In the genomic region with DNA sequence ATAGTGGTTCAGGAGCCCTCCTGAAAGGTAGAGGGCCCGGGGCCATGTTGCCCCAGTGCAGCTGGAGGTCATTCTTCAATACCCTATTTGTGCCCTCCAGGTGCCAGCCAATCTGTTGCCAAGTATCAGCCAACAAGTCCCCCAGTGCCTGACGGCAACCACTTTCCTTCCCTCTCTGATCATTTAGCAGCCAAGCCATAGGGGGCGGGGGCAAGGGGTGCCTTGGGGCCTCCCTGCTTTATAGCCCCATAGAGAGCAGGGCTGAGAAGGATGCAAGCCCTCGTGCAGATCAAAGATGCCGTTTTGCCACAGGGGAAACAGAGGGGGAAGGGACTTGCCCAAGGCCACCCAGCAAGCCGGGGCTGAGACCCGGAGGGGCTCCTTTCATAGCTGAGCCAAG, we compare ENCODE assay signal across 25 cellular contexts.
"Had no signal": no experiment of that assay in that cellular context is flagged by ENCODE, and none has a peak within 500 bp of the region (broad histone marks: within the 10 kb centered on the region; RNA-seq: fewer than 3 reads in every experiment).

No MANE protein-coding gene starts in this region.

- H3K4me1 ChIP-seq: adrenal gland had no signal

- H3K4me3 ChIP-seq: adrenal gland, MG63 had no signal

- H3K9me3 ChIP-seq: adrenal gland had no signal

- H3K27me3 ChIP-seq: adrenal gland, MG63 had no signal

- DNase-seq: activated B cell treated with CpG ODN at 0.5 μM for 24 hours; activated CD4-positive, alpha-beta memory T cell treated with anti-CD3 and anti-CD28 coated beads for 36 hours; activated CD4-positive, alpha-beta T cell treated with anti-CD3 and anti-CD28 coated beads for 1 hour; activated CD4-positive, alpha-beta T cell treated with anti-CD3 and anti-CD28 coated beads, Interleukin-2, amount 10 ng/mL, durations not matched to agents 7 days and 5 days; activated CD8-positive, alpha-beta memory T cell treated with anti-CD3 and anti-CD28 coated beads for 24 hours; activated naive CD4-positive, alpha-beta T cell treated with anti-CD3 and anti-CD28 coated beads, Interleukin-2, amount 50 U/mL, for 16 hours; activated naive CD8-positive, alpha-beta T cell treated with anti-CD3 and anti-CD28 coated beads, Interleukin-2, amount 10 ng/mL, durations not matched to agents 7 days and 5 days; activated T-cell treated with anti-CD3 and anti-CD28 coated beads for 4 hours; activated T-cell treated with anti-CD3 and anti-CD28 coated beads, Interleukin-2, amount 50 U/mL, for 48 hours; anterior cingulate cortex; caudate nucleus; MG63; MV-4-11; NCI-H1092 treated with DMSO at 0.1 percent for 48 hours; NCI-H1436; NCI-H1694 treated with DMSO at 0.1 percent for 48 hours; NCI-H2029 treated with DMSO at 0.1 percent for 48 hours; NCI-H510A treated with DMSO at 0.1 percent for 48 hours; NCI-H69; NK-92 treated with Interleukin-12 subunit alpha and Interleukin-12 subunit beta, amount 100 ng/mL, for 24 hours; PC-3; SHP77; T-helper 17 cell; T-helper 9 cell had no signal

- H3K36me3 ChIP-seq: adrenal gland, MG63 had no signal

- H3K27ac ChIP-seq: adrenal gland had no signal
